29 cellular contexts compared by ENCODE assay signal in genomic region chr3:102329561-102329960, GRCh38.
DNase-seq lines count a peak whose midpoint lies in the region; ATAC-seq, FAIRE-seq and TF ChIP-seq lines count a peak whose summit lies in the region.
"Had no signal": no experiment of that assay in that cellular context is flagged by ENCODE, and none has a peak within 500 bp of the region (broad histone marks: within the 10 kb centered on the region; RNA-seq: fewer than 3 reads in every experiment).

No MANE protein-coding gene starts in this region.

- ATAC-seq in HepG2 (no peak), right lobe of liver (no peak)
- ATAC-seq: A549; CD8-positive, alpha-beta T cell had no signal

- H3K4me1 ChIP-seq in HepG2 (ENCODE audit: insufficient read depth, low read length): no peaks in the 10 kb centered on the region
- H3K4me1 ChIP-seq in right lobe of liver: no peaks in the 10 kb centered on the region
- H3K4me1 ChIP-seq: A549; BLaER1; BLaER1 treated with 17β-estradiol and CSF1 and Interleukin-3, amounts not matched to agents 10 nM and 100 nM; Caco-2 had no signal

- BruUV-seq in HepG2 (replicated peaks; lab: Mats Ljungman, UMichigan): no TSS peak

- H4K20me1 ChIP-seq in HepG2 (ENCODE audit: insufficient read depth, low read length): no peaks in the 10 kb centered on the region
- H4K20me1 ChIP-seq: BLaER1; BLaER1 treated with 17β-estradiol and CSF1 and Interleukin-3, amounts not matched to agents 10 nM and 100 nM had no signal

- no peak overlapping the region for H3K4me2 ChIP-seq in HepG2 (ENCODE audit: low read depth, low read length)
- H3K4me2 ChIP-seq: A549; BLaER1; BLaER1 treated with 17β-estradiol and CSF1 and Interleukin-3, amounts not matched to agents 10 nM and 100 nM had no signal

- no peak for FAIRE-seq in HepG2 (lab: Jason Lieb, UNC)
- FAIRE-seq: A204.1, A549, D721Med had no signal

- intact Hi-C loops in HepG2 (cut with micrococcal nuclease; ENCODE audit: unreplicated experiment) (no loop called here), right lobe of liver (cut with DNase I) (no loop called here)

- no peak overlapping the region for H2AFZ ChIP-seq in HepG2 (ENCODE audit: low read length)

- no peak overlapping the region for H3K9ac ChIP-seq in HepG2 (ENCODE audit: insufficient read depth, low read depth, low read length)
- H3K9ac ChIP-seq: BLaER1; BLaER1 treated with 17β-estradiol and CSF1 and Interleukin-3, amounts not matched to agents 10 nM and 100 nM had no signal

- no peak overlapping the region for H3K4me3 ChIP-seq in HepG2 (replicated peaks in 1 of 3; ENCODE audit: insufficient read depth in 1 of 3, low read depth in 2 of 3, low read length in 3 of 3)
- H3K4me3 ChIP-seq in right lobe of liver: no peak overlapping the region
- H3K4me3 ChIP-seq: A549; BLaER1; BLaER1 treated with 17β-estradiol and CSF1 and Interleukin-3, amounts not matched to agents 10 nM and 100 nM had no signal

- no peak for DNase-seq in HepG2 (ENCODE audit: low spot score)
- DNase-seq in right lobe of liver: no peak
- DNase-seq: 8988T; ACHN; AML-193; BE2C; C1 segment of cervical spinal cord; Caco-2; Calu3; CD4-positive, alpha-beta memory T cell; CD4-positive, alpha-beta T cell; CD4-positive, CD25-positive, alpha-beta regulatory T cell; CD8-positive, alpha-beta memory T cell; CD8-positive, alpha-beta T cell; COR-L47; DMS 273 treated with DMSO at 0.1 percent for 48 hours; DMS153; DMS53; DMS79; DMS79 treated with DMSO at 0.1 percent for 48 hours; DND-41; EL had no signal

- POLR2A ChIA-PET in HepG2 (lab: Yijun Ruan, JAX): no interaction called here

- TF ChIP-seq EP300 in HepG2 (IDR thresholded peaks at IDR 0.05; ENCODE audit: low read depth in 2 of 2, low read length in 2 of 2) (no peak), HepG2 (CRISPR knock-in tag; IDR thresholded peaks at IDR 0.05; ENCODE audit: borderline replicate concordance) (no peak)

- H3K27ac ChIP-seq in HepG2 (ENCODE audit: extremely low read length, insufficient read depth, low read length): no peak overlapping the region
- no peak overlapping the region for H3K27ac ChIP-seq in right lobe of liver
- H3K27ac ChIP-seq: 22Rv1; A549; BLaER1; BLaER1 treated with 17β-estradiol and CSF1 and Interleukin-3, amounts not matched to agents 10 nM and 100 nM; C4-2B had no signal

- CTCF ChIA-PET in HepG2 (lab: Yijun Ruan, JAX; ENCODE audit: low intra/inter-chr PET ratio, low total read pairs): no interaction called here

- no peaks in the 10 kb centered on the region for H3K36me3 ChIP-seq in HepG2 (replicated peaks in 1 of 2; ENCODE audit: control insufficient read depth in 1 of 2, insufficient read depth in 2 of 2, low read length in 2 of 2)
- H3K36me3 ChIP-seq in right lobe of liver: no peaks in the 10 kb centered on the region
- H3K36me3 ChIP-seq: BE2C; BLaER1; BLaER1 treated with 17β-estradiol and CSF1 and Interleukin-3, amounts not matched to agents 10 nM and 100 nM had no signal

- H3K27me3 ChIP-seq in HepG2 (ENCODE audit: control insufficient read depth in 1 of 2, insufficient read depth in 2 of 2, low read length in 2 of 2): no peaks in the 10 kb centered on the region
- H3K27me3 ChIP-seq in right lobe of liver: no peaks in the 10 kb centered on the region
- H3K27me3 ChIP-seq: BE2C; BLaER1; BLaER1 treated with 17β-estradiol and CSF1 and Interleukin-3, amounts not matched to agents 10 nM and 100 nM had no signal

- TF ChIP-seq RAD21 in HepG2 (CRISPR knock-in tag; IDR thresholded peaks at IDR 0.05): no peak

- H3K9me3 ChIP-seq in HepG2 (ENCODE audit: low read length) (no peaks in the 10 kb centered on the region), right lobe of liver (no peaks in the 10 kb centered on the region)
- H3K9me3 ChIP-seq: A549; BE2C; BLaER1; BLaER1 treated with 17β-estradiol and CSF1 and Interleukin-3, amounts not matched to agents 10 nM and 100 nM; Caco-2 had no signal

- TF ChIP-seq CTCF in HepG2 (CRISPR knock-in tag; IDR thresholded peaks at IDR 0.05): no peak
- TF ChIP-seq CTCF in right lobe of liver (IDR thresholded peaks at IDR 0.05): no peak

- no peak for TF ChIP-seq POLR2A in HepG2 (IDR thresholded peaks at IDR 0.05; ENCODE audit: insufficient read depth in 1 of 2, low read depth in 2 of 2, low read length in 2 of 2)
- TF ChIP-seq POLR2A in right lobe of liver (IDR thresholded peaks at IDR 0.05): no peak

- in situ Hi-C loops in HepG2 (cut with HindIII; ENCODE audit: extremely low pct_ligation_motif_present, low pct_unique_long_range_greater_than_20kb): no loop called here

- no peaks in the 10 kb centered on the region for H3K79me2 ChIP-seq in HepG2 (ENCODE audit: insufficient read depth, low read length)

- WGBS in HepG2 (ENCODE audit: low lambda C conversion rate): 0% methylated on average over 1 of the region's 1 CpG
- WGBS in right lobe of liver (ENCODE audit: insufficient coverage, low coverage, low lambda C conversion rate, missing lambda C conversion rate): 87% methylated on average over 1 of the region's 1 CpG

TF ChIP-seq in HepG2, 621 proteins besides CTCF, POLR2A, EP300 and RAD21:
- TF ChIP-seq MXD4 (CRISPR knock-in tag; IDR thresholded peaks at IDR 0.05): no peak
- TF ChIP-seq ATF7 (IDR thresholded peaks at IDR 0.05): peak; percentile 97
- TF ChIP-seq ATF7 (CRISPR knock-in tag; IDR thresholded peaks at IDR 0.05): no peak
- TF ChIP-seq TSC22D2 (CRISPR knock-in tag; IDR thresholded peaks at IDR 0.05; ENCODE audit: borderline replicate concordance): no peak
- peak; percentile 82 for TF ChIP-seq CREB1 (IDR thresholded peaks at IDR 0.05)
- TF ChIP-seq CREB1 (CRISPR knock-in tag; IDR thresholded peaks at IDR 0.05): no peak
